Comparison of ENCODE assay signal across 8 cellular contexts in genomic region chr1:39902121-39902807, GRCh38. TPM values are rescaled to one million over a fixed set of nuclear protein-coding genes. Genes with fewer than 3 reads are reported as not detected.
DNase-seq lines count a peak whose midpoint lies in the region; ATAC-seq and TF ChIP-seq lines count a peak whose summit lies in the region.

No MANE protein-coding gene starts in this region.

- peaks cover 4% of the 10 kb centered on the region for H3K4me1 ChIP-seq in muscle layer of colon (ENCODE audit: insufficient read depth, low read length)

- H3K9ac ChIP-seq in muscle layer of colon (ENCODE audit: low read length), result no peak overlapping the region

- H3K27ac ChIP-seq in 22Rv1, result no peak overlapping the region
- no peak overlapping the region for H3K27ac ChIP-seq in muscle layer of colon (ENCODE audit: low read depth, low read length)

- TF ChIP-seq CTCF in 22Rv1 (IDR thresholded peaks at IDR 0.05) (peak; percentile 78), epithelial cell of proximal tubule (conservative IDR thresholded peaks at IDR 0.05; ENCODE audit: low read depth, low read length) (peak; percentile 70)

- DNase-seq in NCI-H748 (lab: John Stamatoyannopoulos, UW; ENCODE audit: unreplicated experiment), result peak; percentile 100
- DNase-seq in activated CD8-positive, alpha-beta memory T cell treated with anti-CD3 and anti-CD28 coated beads, Interleukin-2, amount 50 U/mL, for 4 hours, result peak; percentile 72
- no peak for DNase-seq in epithelial cell of proximal tubule (ENCODE audit: low read depth)
- DNase-seq in stimulated activated CD8-positive, alpha-beta memory T cell treated with anti-CD3 and anti-CD28 coated beads, Interleukin-7, amount 100 ng/mL, for 48 hours (ENCODE audit: extremely low read depth in 1 of 2, low read depth in 1 of 2), result peak; percentile 33 to 40

- H3K9me3 ChIP-seq in muscle layer of colon (ENCODE audit: low read length), result no peaks in the 10 kb centered on the region

- no peaks in the 10 kb centered on the region for H3K36me3 ChIP-seq in muscle layer of colon (ENCODE audit: insufficient read depth, low read length)

- H3K4me3 ChIP-seq in epithelial cell of proximal tubule (ENCODE audit: low read depth, low read length), result peak overlapping the region; percentile 68
- H3K4me3 ChIP-seq in muscle layer of colon (ENCODE audit: low read depth in 1 of 2, low read length in 2 of 2), result peak overlapping the region; percentile 56 to 64

- peak; percentile 69 for ATAC-seq in GM18867 (IDR thresholded peaks at IDR 0.05; ENCODE audit: unreplicated experiment)
- ATAC-seq in HG03103 (IDR thresholded peaks at IDR 0.05; ENCODE audit: low read depth, unreplicated experiment), result peak; percentile 54

- H3K27me3 ChIP-seq in muscle layer of colon (ENCODE audit: control insufficient read depth in 1 of 2, insufficient read depth in 2 of 2, low read length in 2 of 2), result peaks cover 11 to 42% of the 10 kb centered on the region in 2 donors

RNA-seq across cellular contexts. Expression of gene MYCL, which starts 0.5 kb away (rescaled TPM):
- 1.2 and 2.6 TPM in 2 replicates for total RNA-seq in epithelial cell of proximal tubule

RNA-seq across cellular contexts. Expression of gene TRIT1, which starts 19.0 kb away (rescaled TPM):
- total RNA-seq in epithelial cell of proximal tubule, result 16.2 and 18.6 TPM in 2 replicates

RNA-seq across cellular contexts. Expression of gene MFSD2A, which starts 52.7 kb away (rescaled TPM):
- total RNA-seq in epithelial cell of proximal tubule, result 5.3 and 16.9 TPM in 2 replicates
